Comparison of ENCODE assay signal across 8 cellular contexts in genomic region chr1:7953850-7954609, GRCh38. TPM values are rescaled to one million over a fixed set of nuclear protein-coding genes. Genes with fewer than 3 reads are reported as not detected.
A peak's percentile ranks its signal among the peaks of the same experiment; 100 is the strongest.
DNase-seq lines count a peak whose midpoint lies in the region; ATAC-seq and TF ChIP-seq lines count a peak whose summit lies in the region.

No MANE protein-coding gene starts in this region.

- no peaks in the 10 kb centered on the region for H3K27me3 Mint-ChIP-seq in CD4-positive, alpha-beta memory T cell
- no peaks in the 10 kb centered on the region for H3K27me3 Mint-ChIP-seq in activated T-cell treated with anti-CD3 and anti-CD28 coated beads, Interleukin-2, amount 50 U/mL, for 4 hours (ENCODE audit: low read depth)
- H3K27me3 Mint-ChIP-seq in naive thymus-derived CD4-positive, alpha-beta T cell, result no peaks in the 10 kb centered on the region
- no peaks in the 10 kb centered on the region for H3K27me3 Mint-ChIP-seq in stimulated activated naive CD8-positive, alpha-beta T cell treated with anti-CD3 and anti-CD28 coated beads, Interleukin-15, amount 100 ng/mL, for 72 hours

- no peaks in the 10 kb centered on the region for H3K79me2 ChIP-seq in OCI-LY3 (ENCODE audit: low read length)

- peak overlapping the region; percentile 86 to 94 (median 90) for H3K4me3 Mint-ChIP-seq in CD4-positive, alpha-beta memory T cell
- peak overlapping the region; percentile 87 for H3K4me3 Mint-ChIP-seq in activated T-cell treated with anti-CD3 and anti-CD28 coated beads, Interleukin-2, amount 50 U/mL, for 4 hours
- peak overlapping the region; percentile 81 to 94 (median 90) for H3K4me3 Mint-ChIP-seq in naive thymus-derived CD4-positive, alpha-beta T cell
- H3K4me3 Mint-ChIP-seq in stimulated activated naive CD8-positive, alpha-beta T cell treated with anti-CD3 and anti-CD28 coated beads, Interleukin-15, amount 100 ng/mL, for 72 hours, result peak overlapping the region; percentile 93 to 95

- H2AFZ ChIP-seq in OCI-LY3 (ENCODE audit: low read depth, low read length), result peak overlapping the region; percentile 88

- WGBS in esophagus muscularis mucosa, result 1% methylated on average over 44 of the region's 65 CpGs

- no peaks in the 10 kb centered on the region for H3K36me3 Mint-ChIP-seq in CD4-positive, alpha-beta memory T cell
- no peaks in the 10 kb centered on the region for H3K36me3 Mint-ChIP-seq in activated T-cell treated with anti-CD3 and anti-CD28 coated beads, Interleukin-2, amount 50 U/mL, for 4 hours (ENCODE audit: insufficient read depth)
- peaks cover 0 to 3% (median 0%) of the 10 kb centered on the region in 5 donors for H3K36me3 Mint-ChIP-seq in naive thymus-derived CD4-positive, alpha-beta T cell

- no peak for TF ChIP-seq EP300 in esophagus muscularis mucosa (IDR thresholded peaks at IDR 0.05)

- peak overlapping the region; percentile 79 to 85 for H3K4me3 ChIP-seq in CD4-positive, alpha-beta memory T cell (ENCODE audit: low read length in 2 of 2)
- H3K4me3 ChIP-seq in OCI-LY3 (ENCODE audit: low read length) (peak overlapping the region; percentile 87), esophagus muscularis mucosa (peak overlapping the region; percentile 69 to 75 (median 72))
- H3K4me3 ChIP-seq in naive thymus-derived CD4-positive, alpha-beta T cell (ENCODE audit: low read length), result peak overlapping the region; percentile 87

- H4K20me1 ChIP-seq in OCI-LY3 (ENCODE audit: insufficient read depth, low read length), result no peaks in the 10 kb centered on the region

- TF ChIP-seq CTCF in OCI-LY3 (IDR thresholded peaks at IDR 0.05; ENCODE audit: low read depth, low read length) (no peak), esophagus muscularis mucosa (IDR thresholded peaks at IDR 0.05) (peak in 1 of 3 experiments; percentile 4)

- peak overlapping the region; percentile 84 to 98 (median 95) for H3K27ac Mint-ChIP-seq in CD4-positive, alpha-beta memory T cell
- H3K27ac Mint-ChIP-seq in naive thymus-derived CD4-positive, alpha-beta T cell, result peak overlapping the region; percentile 88 to 97 (median 95)
- H3K27ac Mint-ChIP-seq in stimulated activated naive CD8-positive, alpha-beta T cell treated with anti-CD3 and anti-CD28 coated beads, Interleukin-15, amount 100 ng/mL, for 72 hours, result peak overlapping the region; percentile 98

- peak overlapping the region; percentile 86 for H3K4me2 ChIP-seq in OCI-LY3 (ENCODE audit: low read length)

- H3K4me1 Mint-ChIP-seq in CD4-positive, alpha-beta memory T cell, result peaks cover 31 to 57% (median 40%) of the 10 kb centered on the region in 4 donors
- H3K4me1 Mint-ChIP-seq in activated T-cell treated with anti-CD3 and anti-CD28 coated beads, Interleukin-2, amount 50 U/mL, for 4 hours (ENCODE audit: low read depth), result peaks cover 52% of the 10 kb centered on the region
- peaks cover 11 to 48% (median 40%) of the 10 kb centered on the region in 7 donors for H3K4me1 Mint-ChIP-seq in naive thymus-derived CD4-positive, alpha-beta T cell
- H3K4me1 Mint-ChIP-seq in stimulated activated naive CD8-positive, alpha-beta T cell treated with anti-CD3 and anti-CD28 coated beads, Interleukin-15, amount 100 ng/mL, for 72 hours, result peaks cover 71% of the 10 kb centered on the region

- intact Hi-C loops in CD4-positive, alpha-beta memory T cell (cut with micrococcal nuclease), result loop anchor here (1.0 kb wide), 1 partner anchor 7 kb away; the partner anchor contains the start of gene PARK7
- intact Hi-C loops in esophagus muscularis mucosa (cut with DNase I), result no loop called here
- intact Hi-C loops in naive thymus-derived CD4-positive, alpha-beta T cell (cut with micrococcal nuclease), result loop anchor here (1.0 kb wide), 1 partner anchor 7 kb away; the partner anchor contains the start of gene PARK7 (in 2 of the 2)

- no peaks in the 10 kb centered on the region for H3K9me3 ChIP-seq in CD4-positive, alpha-beta memory T cell (ENCODE audit: control insufficient read depth in 1 of 2, low read length in 2 of 2)
- H3K9me3 ChIP-seq in OCI-LY3 (ENCODE audit: insufficient read depth, low read length) (no peaks in the 10 kb centered on the region), esophagus muscularis mucosa (no peaks in the 10 kb centered on the region)
- H3K9me3 ChIP-seq in naive thymus-derived CD4-positive, alpha-beta T cell (ENCODE audit: control insufficient read depth in 2 of 3, low read length in 3 of 3), result no peaks in the 10 kb centered on the region

- ATAC-seq in GM19438 (IDR thresholded peaks at IDR 0.05; ENCODE audit: low read depth, unreplicated experiment), result peak; percentile 96
- ATAC-seq in activated T-cell treated with anti-CD3 and anti-CD28 coated beads, Interleukin-2, amount 50 U/mL, for 4 hours, result peak; percentile 83 to 84
- peak; percentile 92 for ATAC-seq in naive thymus-derived CD4-positive, alpha-beta T cell
- ATAC-seq in stimulated activated naive CD8-positive, alpha-beta T cell treated with anti-CD3 and anti-CD28 coated beads, Interleukin-15, amount 100 ng/mL, for 72 hours, result peak; percentile 90

- DNase-seq in CD4-positive, alpha-beta memory T cell, result peak; percentile 47 to 69 (median 60)
- DNase-seq in HK-2 (ENCODE audit: unreplicated experiment) (peak; percentile 94), esophagus muscularis mucosa (ENCODE audit: extremely low spot score) (peak; percentile 98)
- peak; percentile 89 for DNase-seq in activated T-cell treated with anti-CD3 and anti-CD28 coated beads, Interleukin-2, amount 50 U/mL, for 4 hours
- DNase-seq in naive thymus-derived CD4-positive, alpha-beta T cell, result peak; percentile 40 to 90 (median 47)
- peak; percentile 87 to 94 for DNase-seq in stimulated activated naive CD8-positive, alpha-beta T cell treated with anti-CD3 and anti-CD28 coated beads, Interleukin-15, amount 100 ng/mL, for 72 hours

- peak overlapping the region; percentile 75 for H3K27ac ChIP-seq in CD4-positive, alpha-beta memory T cell (ENCODE audit: low read depth, low read length)
- H3K27ac ChIP-seq in OCI-LY3 (ENCODE audit: low read length) (peak overlapping the region; percentile 71), esophagus muscularis mucosa (replicated peaks in 1 of 4) (peak overlapping the region; percentile 86 to 92 (median 90))
- H3K27ac ChIP-seq in naive thymus-derived CD4-positive, alpha-beta T cell (ENCODE audit: low read depth, low read length), result peak overlapping the region; percentile 86

- no peaks in the 10 kb centered on the region for H3K9me3 Mint-ChIP-seq in CD4-positive, alpha-beta memory T cell
- H3K9me3 Mint-ChIP-seq in activated T-cell treated with anti-CD3 and anti-CD28 coated beads, Interleukin-2, amount 50 U/mL, for 4 hours, result no peaks in the 10 kb centered on the region
- no peaks in the 10 kb centered on the region for H3K9me3 Mint-ChIP-seq in naive thymus-derived CD4-positive, alpha-beta T cell
- no peaks in the 10 kb centered on the region for H3K9me3 Mint-ChIP-seq in stimulated activated naive CD8-positive, alpha-beta T cell treated with anti-CD3 and anti-CD28 coated beads, Interleukin-15, amount 100 ng/mL, for 72 hours

- CTCF ChIA-PET in CD4-positive, alpha-beta memory T cell (lab: Charles Lee; ENCODE audit: partially characterized antibody), result interaction anchor here (0.5 kb wide), 1 partner anchor 293 kb away, joined by 5 read pairs; no protein-coding TSS in a partner anchor
- CTCF ChIA-PET in naive thymus-derived CD4-positive, alpha-beta T cell (lab: Charles Lee), result no interaction called here

- POLR2A ChIA-PET in CD4-positive, alpha-beta memory T cell (lab: Charles Lee; ENCODE audit: partially characterized antibody), result interaction anchor here (1.1 kb wide), 1 partner anchor 14 kb away, joined by 3 read pairs; the partner anchor contains the start of gene TNFRSF9
- POLR2A ChIA-PET in naive thymus-derived CD4-positive, alpha-beta T cell (lab: Charles Lee), result no interaction called here

- TF ChIP-seq POLR2A in esophagus muscularis mucosa (IDR thresholded peaks at IDR 0.05; ENCODE audit: low read depth), result peak; percentile 29

- H3K9ac ChIP-seq in OCI-LY3 (ENCODE audit: low read length), result peak overlapping the region; percentile 78

- no peaks in the 10 kb centered on the region for H3K36me3 ChIP-seq in CD4-positive, alpha-beta memory T cell (ENCODE audit: insufficient read depth, low read length)
- H3K36me3 ChIP-seq in OCI-LY3 (replicated peaks; ENCODE audit: low read depth, low read length) (no peaks in the 10 kb centered on the region), esophagus muscularis mucosa (no peaks in the 10 kb centered on the region)
- no peaks in the 10 kb centered on the region for H3K36me3 ChIP-seq in naive thymus-derived CD4-positive, alpha-beta T cell (ENCODE audit: control insufficient read depth in 2 of 3, insufficient read depth in 3 of 3, low read length in 3 of 3)

- H3K27me3 ChIP-seq in CD4-positive, alpha-beta memory T cell (ENCODE audit: insufficient read depth, low read length), result no peaks in the 10 kb centered on the region
- H3K27me3 ChIP-seq in OCI-LY3 (ENCODE audit: low read depth, low read length) (no peaks in the 10 kb centered on the region), esophagus muscularis mucosa (no peaks in the 10 kb centered on the region)
- H3K27me3 ChIP-seq in naive thymus-derived CD4-positive, alpha-beta T cell (ENCODE audit: control insufficient read depth in 2 of 2, insufficient read depth in 2 of 2, low read length in 2 of 2), result no peaks in the 10 kb centered on the region

- peaks cover 44% of the 10 kb centered on the region for H3K4me1 ChIP-seq in CD4-positive, alpha-beta memory T cell (ENCODE audit: insufficient read depth, low read length)
- H3K4me1 ChIP-seq in OCI-LY3 (ENCODE audit: low read length) (no peaks in the 10 kb centered on the region), esophagus muscularis mucosa (peaks cover 4 to 13% (median 12%) of the 10 kb centered on the region in 4 donors)
- peaks cover 24 to 30% of the 10 kb centered on the region in 2 donors for H3K4me1 ChIP-seq in naive thymus-derived CD4-positive, alpha-beta T cell (ENCODE audit: control insufficient read depth in 2 of 2, insufficient read depth in 2 of 2, low read length in 2 of 2)

RNA-seq across cellular contexts. Expression of gene PARK7, which starts 7.5 kb away (rescaled TPM):
- total RNA-seq in CD4-positive, alpha-beta memory T cell, result 100 to 1,000 TPM; 112 to 122 TPM
- polyA plus RNA-seq in CD4-positive, alpha-beta memory T cell, result 100 to 1,000 TPM; 342 to 381 TPM
- 100 to 1,000 TPM; 401 to 466 (median 411) TPM for total RNA-seq in activated T-cell treated with anti-CD3 and anti-CD28 coated beads, Interleukin-2, amount 50 U/mL, for 4 hours
- total RNA-seq in esophagus muscularis mucosa, result 100 to 1,000 TPM; 201 to 229 (median 212) TPM
- total RNA-seq in naive thymus-derived CD4-positive, alpha-beta T cell, result 100 to 1,000 TPM in 3 of 5 experiments, 10 to 100 TPM in 2; 97.1 to 255 (median 106) TPM
- 100 to 1,000 TPM; 325 to 364 TPM for polyA plus RNA-seq in naive thymus-derived CD4-positive, alpha-beta T cell

RNA-seq across cellular contexts. Expression of gene TNFRSF9, which starts 13.4 kb away (rescaled TPM):
- total RNA-seq in CD4-positive, alpha-beta memory T cell, result under 1 TPM; 0.15 to 0.53 TPM
- under 1 TPM in 1 of 2 donors, not detected in 1; 0.56 TPM for polyA plus RNA-seq in CD4-positive, alpha-beta memory T cell
- 100 to 1,000 TPM; 103 to 119 (median 113) TPM for total RNA-seq in activated T-cell treated with anti-CD3 and anti-CD28 coated beads, Interleukin-2, amount 50 U/mL, for 4 hours
- under 1 TPM in 1 of 4 donors, not detected in 3; 0.17 TPM for total RNA-seq in esophagus muscularis mucosa
- 1 to 10 TPM in 1 of 5 experiments, under 1 TPM in 4; 0.11 to 6.6 (median 0.27) TPM for total RNA-seq in naive thymus-derived CD4-positive, alpha-beta T cell
- polyA plus RNA-seq in naive thymus-derived CD4-positive, alpha-beta T cell, result under 1 TPM in 1 of 2 donors, not detected in 1; 0.10 TPM

Comparison
In these comparisons a context has a peak if more than half of its experiments do, and no peak if none do; other contexts are left out.
1. Peak in every context shown above with its lines: DNase-seq, ATAC-seq, H3K4me3 ChIP-seq and H3K27ac ChIP-seq.
2. DNase-seq: peak in every context shown above with its lines; median percentile 98 in esophagus muscularis mucosa; 94 in HK-2; 90 in stimulated activated naive CD8-positive, alpha-beta T cell treated with anti-CD3 and anti-CD28 coated beads, Interleukin-15, amount 100 ng/mL, for 72 hours; 89 in activated T-cell treated with anti-CD3 and anti-CD28 coated beads, Interleukin-2, amount 50 U/mL, for 4 hours; 60 in CD4-positive, alpha-beta memory T cell; 47 in naive thymus-derived CD4-positive, alpha-beta T cell.
3. RNA of gene TNFRSF9, which starts 13.4 kb away (total RNA-seq): 103 to 119 TPM in activated T-cell treated with anti-CD3 and anti-CD28 coated beads, Interleukin-2, amount 50 U/mL, for 4 hours; 0.15 to 0.53 TPM in CD4-positive, alpha-beta memory T cell, 0.11 to 6.6 TPM in naive thymus-derived CD4-positive, alpha-beta T cell and 0.17 TPM in esophagus muscularis mucosa; every median in the first group is over 10 times any median in the second.